Comparison of ENCODE assay signal across 1 cellular context in the genomic region with DNA sequence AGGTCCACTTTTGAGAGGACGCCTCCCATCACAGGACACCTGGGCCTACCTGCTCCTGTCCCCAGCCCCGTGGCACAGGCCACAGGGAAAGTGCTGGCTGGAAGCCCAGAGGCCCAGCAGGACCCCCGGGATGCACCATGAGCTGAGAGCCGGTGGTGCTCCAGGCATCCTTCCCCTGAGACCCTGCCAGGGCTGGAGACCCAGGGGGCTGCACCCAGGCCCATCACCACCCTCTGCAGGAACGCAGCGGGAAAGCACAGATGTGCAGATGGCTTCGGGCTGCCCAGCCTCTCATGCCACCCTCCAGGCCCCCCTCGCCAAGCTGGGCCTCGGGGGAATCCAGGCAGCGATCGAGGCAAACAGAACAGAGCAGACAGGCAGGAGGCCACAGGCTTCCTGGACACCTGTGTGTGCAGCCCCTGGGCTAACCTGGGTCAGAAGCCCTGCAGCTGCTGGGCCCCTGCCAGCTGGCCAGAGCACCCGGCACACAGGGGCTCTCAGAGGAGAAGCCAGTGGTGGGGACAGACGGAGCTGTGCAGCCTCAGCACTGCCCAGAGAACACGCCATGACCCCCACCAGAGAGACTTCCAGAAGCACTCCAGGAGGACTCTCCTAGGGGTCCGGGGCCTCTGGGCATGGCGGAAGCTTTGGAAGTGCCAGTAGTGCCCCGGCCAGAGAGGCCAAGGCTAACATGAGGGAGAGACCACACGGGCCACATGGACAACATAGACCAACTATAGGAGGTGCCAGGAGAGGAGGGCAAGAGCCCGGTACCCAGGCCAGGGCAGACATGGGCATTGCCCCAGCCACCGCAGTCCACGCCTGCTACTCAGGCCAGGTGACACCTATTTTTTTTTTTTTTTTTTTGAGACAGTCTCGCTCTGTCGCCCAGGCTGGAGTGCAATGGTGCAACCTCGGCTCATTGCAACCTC.
TF ChIP-seq lines count a peak whose summit lies in the region.

No MANE protein-coding gene starts in this region.

TF ChIP-seq in H1, 55 proteins besides CTCF, POLR2A, EP300 and RAD21 (continued from another document):
- no peak for TF ChIP-seq KDM4A (IDR thresholded peaks at IDR 0.05; ENCODE audit: low read depth, low read length, severe bottlenecking)
- TF ChIP-seq, protein P1, sequence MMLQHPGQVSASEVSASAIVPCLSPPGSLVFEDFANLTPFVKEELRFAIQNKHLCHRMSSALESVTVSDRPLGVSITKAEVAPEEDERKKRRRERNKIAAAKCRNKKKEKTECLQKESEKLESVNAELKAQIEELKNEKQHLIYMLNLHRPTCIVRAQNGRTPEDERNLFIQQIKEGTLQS (IDR thresholded peaks at IDR 0.05; ENCODE audit: insufficient read depth, low read depth, low read length), result no peak
- no peak for TF ChIP-seq ZNF274 (IDR thresholded peaks at IDR 0.05; ENCODE audit: borderline replicate concordance, extremely low read depth, low read length)
- no peak for TF ChIP-seq BACH1 (IDR thresholded peaks at IDR 0.05; ENCODE audit: low read length)
- no peak for TF ChIP-seq POLR2AphosphoS5 (IDR thresholded peaks at IDR 0.05; ENCODE audit: low read depth, low read length)
- no peak for TF ChIP-seq NRF1 (IDR thresholded peaks at IDR 0.05; ENCODE audit: low read depth, low read length)
- no peak for TF ChIP-seq CREB1 (IDR thresholded peaks at IDR 0.05)
- TF ChIP-seq SRF (IDR thresholded peaks at IDR 0.05; ENCODE audit: low read depth, low read length), result no peak
